1 cellular context compared by ENCODE assay signal in the genomic region with DNA sequence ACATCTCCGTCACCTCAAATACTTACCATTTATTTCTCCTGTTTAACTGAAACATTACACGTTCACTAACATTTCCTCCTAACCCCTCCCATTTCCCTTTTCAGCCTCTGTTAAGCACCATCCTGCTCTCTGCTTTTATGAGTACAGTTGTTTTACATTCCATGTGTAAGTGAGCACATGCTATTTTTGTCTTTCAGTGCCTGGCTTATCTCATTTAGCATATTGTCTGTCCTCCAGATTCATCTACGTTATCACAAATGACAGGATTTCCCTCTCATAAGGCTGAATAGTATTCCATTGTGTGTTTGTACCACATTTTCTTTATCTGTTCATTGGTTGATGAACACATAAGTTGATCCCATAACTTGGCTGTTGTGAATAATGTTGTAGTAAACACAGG.
TF ChIP-seq lines count a peak whose summit lies in the region.

No MANE protein-coding gene starts in this region.

TF ChIP-seq in K562, 482 proteins besides CTCF, POLR2A, EP300 and RAD21 (continued from another document and continues in another):
- TF ChIP-seq ZNF318 (IDR thresholded peaks at IDR 0.05; ENCODE audit: borderline replicate concordance in 1 of 2, low read depth in 1 of 2) (peak; percentile 39 to 93; a peak in 1 of 4 replicates), BHLHE40 (IDR thresholded peaks at IDR 0.05; ENCODE audit: low read length) (peak; percentile 57; the same call in 1 of the 2 replicates), NR2C1 (IDR thresholded peaks at IDR 0.05) (peak; percentile 40; the same call in 1 of the 2 replicates), NR2C1 (tag; IDR thresholded peaks at IDR 0.05) (no peak; the same call in 1 of the 2 replicates), ZNF282 (CRISPR knock-in tag; IDR thresholded peaks at IDR 0.05) (no peak), E2F6 (IDR thresholded peaks at IDR 0.05; ENCODE audit: borderline replicate concordance in 1 of 2, extremely low read depth in 1 of 2, insufficient read depth in 1 of 2, insufficient read length in 1 of 2, low read depth in 1 of 2, low read length in 1 of 2, poor library complexity in 1 of 2, severe bottlenecking in 1 of 2) (no peak), ZNF785 (CRISPR knock-in tag; IDR thresholded peaks at IDR 0.05) (no peak), TAF15 (IDR thresholded peaks at IDR 0.05; ENCODE audit: low read depth, low read length) (no peak), ZNF436 (CRISPR knock-in tag; IDR thresholded peaks at IDR 0.05) (no peak), ZNF140 (CRISPR knock-in tag; IDR thresholded peaks at IDR 0.05) (no peak), ZNF175 (CRISPR knock-in tag; IDR thresholded peaks at IDR 0.05; ENCODE audit: low read depth) (peak; percentile 90), TARDBP (IDR thresholded peaks at IDR 0.05) (peak; percentile 86; the same call in 1 of the 2 replicates), ELF2 (CRISPR knock-in tag; IDR thresholded peaks at IDR 0.05) (no peak), ZFP36 (IDR thresholded peaks at IDR 0.05; ENCODE audit: low read depth, low read length, partially characterized antibody) (no peak), POU5F1 (IDR thresholded peaks at IDR 0.05; ENCODE audit: borderline replicate concordance, low read depth, low read length, partially characterized antibody) (no peak), EHMT2 (IDR thresholded peaks at IDR 0.05) (no peak; the same call in 1 of the 2 replicates), RBM22 (IDR thresholded peaks at IDR 0.05; ENCODE audit: low read depth, low read length, poor library complexity, severe bottlenecking) (no peak), HOXB6 (CRISPR knock-in tag; IDR thresholded peaks at IDR 0.05; ENCODE audit: borderline replicate concordance) (no peak), MED1 (CRISPR knock-in tag; IDR thresholded peaks at IDR 0.05; ENCODE audit: borderline replicate concordance) (no peak), ADNP (tag; IDR thresholded peaks at IDR 0.05) (peak; percentile 83), MTA3 (IDR thresholded peaks at IDR 0.05; ENCODE audit: borderline replicate concordance) (peak; percentile 63; the same call in 1 of the 2 replicates), SAFB2 (IDR thresholded peaks at IDR 0.05; ENCODE audit: borderline replicate concordance, low read depth, low read length, severe bottlenecking) (no peak), SIN3A (IDR thresholded peaks at IDR 0.05; ENCODE audit: borderline replicate concordance in 2 of 2, control insufficient read depth in 1 of 2, low read depth in 2 of 2, low read length in 2 of 2) (no peak), TCF7L2 (IDR thresholded peaks at IDR 0.05; ENCODE audit: low read depth, low read length) (no peak), ETV5 (CRISPR knock-in tag; IDR thresholded peaks at IDR 0.05; ENCODE audit: low read depth) (no peak), MYBL2 (IDR thresholded peaks at IDR 0.05; ENCODE audit: low read depth) (no peak), MYBL2 (CRISPR knock-in tag; IDR thresholded peaks at IDR 0.05; ENCODE audit: borderline replicate concordance) (no peak), CHD1 (IDR thresholded peaks at IDR 0.05; ENCODE audit: low read length) (no peak), CBX8 (IDR thresholded peaks at IDR 0.05; ENCODE audit: borderline replicate concordance, extremely low read depth, low read depth, low read length, poor library complexity, severe bottlenecking) (no peak), TCF3 (CRISPR knock-in tag; IDR thresholded peaks at IDR 0.05) (peak; percentile 99), BDP1 (IDR thresholded peaks at IDR 0.05; ENCODE audit: insufficient read depth, insufficient read length) (no peak), FOXM1 (IDR thresholded peaks at IDR 0.05; ENCODE audit: low read depth) (peak; percentile 91), FOXM1 (CRISPR knock-in tag; IDR thresholded peaks at IDR 0.05; ENCODE audit: low read depth) (no peak), ZNF77 (CRISPR knock-in tag; IDR thresholded peaks at IDR 0.05) (no peak), MAFG (tag; conservative IDR thresholded peaks at IDR 0.05) (no peak), ZBTB1 (CRISPR knock-in tag; IDR thresholded peaks at IDR 0.05; ENCODE audit: borderline replicate concordance, low read depth) (no peak), ZFP1 (CRISPR knock-in tag; IDR thresholded peaks at IDR 0.05) (no peak)
- TF ChIP-seq, protein P1, sequence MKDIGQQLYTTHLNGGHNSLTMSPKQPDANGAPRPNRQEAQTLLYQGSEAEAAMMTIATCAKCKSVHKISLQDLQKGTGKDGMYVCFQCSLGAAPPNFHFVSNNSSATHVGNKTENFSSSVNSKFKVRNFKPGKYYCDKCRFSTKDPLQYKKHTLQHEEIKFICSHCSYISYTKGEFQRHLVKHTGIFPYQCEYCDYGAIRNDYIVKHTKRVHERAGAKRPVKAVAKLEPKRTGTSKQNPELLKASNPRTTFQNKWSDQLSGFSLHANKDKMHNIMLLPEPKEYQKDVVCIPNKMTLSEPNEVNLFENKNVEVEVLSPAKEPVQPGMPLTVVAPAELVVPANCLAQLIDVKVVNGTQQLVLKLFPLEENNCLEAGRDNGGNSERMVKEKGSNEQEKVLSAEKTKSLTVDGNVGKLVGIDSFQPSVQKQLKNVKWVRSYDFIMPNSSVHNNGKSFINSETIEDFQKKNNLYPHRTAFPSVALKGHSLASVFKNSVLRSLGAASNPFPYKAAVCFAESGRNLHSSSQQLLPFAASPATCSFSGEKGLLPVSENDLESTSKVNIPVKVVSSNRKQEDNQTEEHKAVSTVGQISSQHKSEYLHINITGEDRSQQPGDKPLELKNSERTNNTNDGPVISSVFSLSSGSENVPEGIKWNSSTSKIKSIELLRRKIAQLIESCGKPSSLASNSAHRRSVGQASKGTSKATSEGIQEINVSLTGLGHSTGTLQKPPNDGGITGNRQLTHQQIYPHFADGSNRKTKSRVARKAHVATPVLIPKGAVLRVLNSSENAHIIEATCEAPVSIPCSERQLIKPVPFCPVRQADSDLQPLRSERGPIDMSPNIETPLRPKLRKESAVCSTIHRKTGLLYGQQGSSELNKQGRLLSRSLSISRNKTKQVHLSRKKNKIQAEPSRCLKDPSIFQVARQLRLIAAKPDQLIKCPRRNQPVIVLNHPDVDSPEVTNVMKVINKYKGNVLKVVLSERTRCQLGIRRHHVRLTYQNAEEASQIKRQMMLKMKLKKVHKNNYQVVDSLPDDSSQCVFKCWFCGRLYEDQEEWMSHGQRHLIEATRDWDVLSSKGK (CRISPR knock-in tag; IDR thresholded peaks at IDR 0.05) = no peak
- TF ChIP-seq, protein P2, sequence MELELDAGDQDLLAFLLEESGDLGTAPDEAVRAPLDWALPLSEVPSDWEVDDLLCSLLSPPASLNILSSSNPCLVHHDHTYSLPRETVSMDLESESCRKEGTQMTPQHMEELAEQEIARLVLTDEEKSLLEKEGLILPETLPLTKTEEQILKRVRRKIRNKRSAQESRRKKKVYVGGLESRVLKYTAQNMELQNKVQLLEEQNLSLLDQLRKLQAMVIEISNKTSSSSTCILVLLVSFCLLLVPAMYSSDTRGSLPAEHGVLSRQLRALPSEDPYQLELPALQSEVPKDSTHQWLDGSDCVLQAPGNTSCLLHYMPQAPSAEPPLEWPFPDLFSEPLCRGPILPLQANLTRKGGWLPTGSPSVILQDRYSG (tag; conservative IDR thresholded peaks at IDR 0.05; ENCODE audit: low read depth) = no peak
- TF ChIP-seq, protein P3, sequence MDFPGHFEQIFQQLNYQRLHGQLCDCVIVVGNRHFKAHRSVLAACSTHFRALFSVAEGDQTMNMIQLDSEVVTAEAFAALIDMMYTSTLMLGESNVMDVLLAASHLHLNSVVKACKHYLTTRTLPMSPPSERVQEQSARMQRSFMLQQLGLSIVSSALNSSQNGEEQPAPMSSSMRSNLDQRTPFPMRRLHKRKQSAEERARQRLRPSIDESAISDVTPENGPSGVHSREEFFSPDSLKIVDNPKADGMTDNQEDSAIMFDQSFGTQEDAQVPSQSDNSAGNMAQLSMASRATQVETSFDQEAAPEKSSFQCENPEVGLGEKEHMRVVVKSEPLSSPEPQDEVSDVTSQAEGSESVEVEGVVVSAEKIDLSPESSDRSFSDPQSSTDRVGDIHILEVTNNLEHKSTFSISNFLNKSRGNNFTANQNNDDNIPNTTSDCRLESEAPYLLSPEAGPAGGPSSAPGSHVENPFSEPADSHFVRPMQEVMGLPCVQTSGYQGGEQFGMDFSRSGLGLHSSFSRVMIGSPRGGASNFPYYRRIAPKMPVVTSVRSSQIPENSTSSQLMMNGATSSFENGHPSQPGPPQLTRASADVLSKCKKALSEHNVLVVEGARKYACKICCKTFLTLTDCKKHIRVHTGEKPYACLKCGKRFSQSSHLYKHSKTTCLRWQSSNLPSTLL (IDR thresholded peaks at IDR 0.05) = peak; percentile 87
- TF ChIP-seq, protein P4, sequence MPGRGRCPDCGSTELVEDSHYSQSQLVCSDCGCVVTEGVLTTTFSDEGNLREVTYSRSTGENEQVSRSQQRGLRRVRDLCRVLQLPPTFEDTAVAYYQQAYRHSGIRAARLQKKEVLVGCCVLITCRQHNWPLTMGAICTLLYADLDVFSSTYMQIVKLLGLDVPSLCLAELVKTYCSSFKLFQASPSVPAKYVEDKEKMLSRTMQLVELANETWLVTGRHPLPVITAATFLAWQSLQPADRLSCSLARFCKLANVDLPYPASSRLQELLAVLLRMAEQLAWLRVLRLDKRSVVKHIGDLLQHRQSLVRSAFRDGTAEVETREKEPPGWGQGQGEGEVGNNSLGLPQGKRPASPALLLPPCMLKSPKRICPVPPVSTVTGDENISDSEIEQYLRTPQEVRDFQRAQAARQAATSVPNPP (IDR thresholded peaks at IDR 0.05; ENCODE audit: borderline replicate concordance, insufficient read depth, insufficient read length) = no peak
- TF ChIP-seq, protein P5, sequence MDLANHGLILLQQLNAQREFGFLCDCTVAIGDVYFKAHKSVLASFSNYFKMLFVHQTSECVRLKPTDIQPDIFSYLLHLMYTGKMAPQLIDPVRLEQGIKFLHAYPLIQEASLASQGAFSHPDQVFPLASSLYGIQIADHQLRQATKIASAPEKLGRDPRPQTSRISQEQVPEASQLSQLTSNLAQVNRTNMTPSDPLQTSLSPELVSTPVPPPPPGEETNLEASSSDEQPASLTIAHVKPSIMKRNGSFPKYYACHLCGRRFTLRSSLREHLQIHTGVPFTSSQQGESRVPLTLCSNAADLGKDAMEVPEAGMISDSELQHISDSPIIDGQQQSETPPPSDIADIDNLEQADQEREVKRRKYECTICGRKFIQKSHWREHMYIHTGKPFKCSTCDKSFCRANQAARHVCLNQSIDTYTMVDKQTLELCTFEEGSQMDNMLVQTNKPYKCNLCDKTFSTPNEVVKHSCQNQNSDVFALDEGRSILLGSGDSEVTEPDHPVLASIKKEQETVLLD (IDR thresholded peaks at IDR 0.05) = peak; percentile 71; the same call in 1 of the 2 replicates
